ENCODE assay signal across 39 cellular contexts in genomic region chr12:26617513-26617912, GRCh38.
"Had no signal": no experiment of that assay in that cellular context is flagged by ENCODE, and none has a peak within 500 bp of the region (broad histone marks: within the 10 kb centered on the region; RNA-seq: fewer than 3 reads in every experiment).

No MANE protein-coding gene starts in this region.

- H3K4me1 ChIP-seq: adrenal gland, ascending aorta, body of pancreas, breast epithelium had no signal

- FAIRE-seq: astrocyte, bronchial epithelial cell had no signal

- H3K9me3 Mint-ChIP-seq: activated naive CD4-positive, alpha-beta T cell treated with anti-CD3 and anti-CD28 coated beads for 36 hours; activated naive CD4-positive, alpha-beta T cell treated with anti-CD3 and anti-CD28 coated beads, Interleukin-2, amount 10 ng/mL, durations not matched to agents 7 days and 5 days; activated naive CD4-positive, alpha-beta T cell treated with anti-CD3 and anti-CD28 coated beads, Interleukin-2, amount 50 U/mL, for 24 hours; activated naive CD4-positive, alpha-beta T cell treated with anti-CD3 and anti-CD28 coated beads, Interleukin-2, amount 50 U/mL, for 72 hours; activated naive CD8-positive, alpha-beta T cell treated with anti-CD3 and anti-CD28 coated beads for 36 hours; activated naive CD8-positive, alpha-beta T cell treated with anti-CD3 and anti-CD28 coated beads, Interleukin-2, amount 10 ng/mL, durations not matched to agents 7 days and 5 days; activated naive CD8-positive, alpha-beta T cell treated with anti-CD3 and anti-CD28 coated beads, Interleukin-2, amount 50 U/mL, for 24 hours; activated T-cell treated with anti-CD3 and anti-CD28 coated beads, Interleukin-2, amount 50 U/mL, for 24 hours; activated T-cell treated with anti-CD3 and anti-CD28 coated beads, Interleukin-2, amount 50 U/mL, for 4 hours; activated T-cell treated with anti-CD3 and anti-CD28 coated beads, Interleukin-2, amount 50 U/mL, for 72 hours; activated T-helper 1 cell treated with anti-CD3 and anti-CD28 coated beads, Interleukin-12 subunit alpha, Interleukin-12 subunit beta, Interleukin-2, Interleukin-4 antibody, amounts not matched to agents 30 ng/mL and 10 ng/mL and 1 ng/mL, durations not matched to agents 14 hours and 24 hours and 36 hours; activated T-helper 17 cell treated with anti-CD3 and anti-CD28 coated beads, Interleukin-2, amount 50 U/mL, for 72 hours; activated T-helper 2 cell treated with anti-CD3 and anti-CD28 coated beads, Interferon-gamma antibody, Interleukin-2, Interleukin-4, amounts not matched to agents 10 μg/mL and 5 μg/mL and 100 μg/mL, durations not matched to agents 14 hours and 24 hours and 36 hours; brain; central memory CD8-positive, alpha-beta T cell had no signal

- H3K27ac Mint-ChIP-seq: activated naive CD4-positive, alpha-beta T cell treated with anti-CD3 and anti-CD28 coated beads for 36 hours; activated naive CD4-positive, alpha-beta T cell treated with anti-CD3 and anti-CD28 coated beads, Interleukin-2, amount 10 ng/mL, durations not matched to agents 7 days and 5 days; activated naive CD4-positive, alpha-beta T cell treated with anti-CD3 and anti-CD28 coated beads, Interleukin-2, amount 50 U/mL, for 24 hours; activated naive CD4-positive, alpha-beta T cell treated with anti-CD3 and anti-CD28 coated beads, Interleukin-2, amount 50 U/mL, for 72 hours; activated naive CD8-positive, alpha-beta T cell; activated naive CD8-positive, alpha-beta T cell treated with anti-CD3 and anti-CD28 coated beads for 36 hours; activated naive CD8-positive, alpha-beta T cell treated with anti-CD3 and anti-CD28 coated beads, Interleukin-2, amount 10 ng/mL, durations not matched to agents 7 days and 5 days; activated naive CD8-positive, alpha-beta T cell treated with anti-CD3 and anti-CD28 coated beads, Interleukin-2, amount 50 U/mL, for 24 hours; activated T-cell treated with anti-CD3 and anti-CD28 coated beads, Interleukin-2, amount 50 U/mL, for 24 hours; activated T-cell treated with anti-CD3 and anti-CD28 coated beads, Interleukin-2, amount 50 U/mL, for 72 hours; activated T-helper 1 cell treated with anti-CD3 and anti-CD28 coated beads, Interleukin-12 subunit alpha, Interleukin-12 subunit beta, Interleukin-2, Interleukin-4 antibody, amounts not matched to agents 30 ng/mL and 10 ng/mL and 1 ng/mL, durations not matched to agents 14 hours and 24 hours and 36 hours; activated T-helper 17 cell treated with anti-CD3 and anti-CD28 coated beads, Interleukin-2, amount 50 U/mL, for 72 hours; activated T-helper 2 cell treated with anti-CD3 and anti-CD28 coated beads, Interferon-gamma antibody, Interleukin-2, Interleukin-4, amounts not matched to agents 10 μg/mL and 5 μg/mL and 100 μg/mL, durations not matched to agents 14 hours and 24 hours and 36 hours; brain had no signal

- ATAC-seq: activated naive CD4-positive, alpha-beta T cell treated with anti-CD3 and anti-CD28 coated beads, Interleukin-2, amount 50 U/mL, for 72 hours; activated naive CD8-positive, alpha-beta T cell treated with anti-CD3 and anti-CD28 coated beads, Interleukin-2, amount 50 U/mL, for 24 hours; activated T-cell treated with anti-CD3 and anti-CD28 coated beads, Interleukin-2, amount 50 U/mL, for 4 hours; activated T-cell treated with anti-CD3 and anti-CD28 coated beads, Interleukin-2, amount 50 U/mL, for 72 hours; activated T-helper 17 cell treated with anti-CD3 and anti-CD28 coated beads, Interleukin-2, amount 50 U/mL, for 72 hours; body of pancreas had no signal

- H3K9me3 ChIP-seq: adrenal gland, ascending aorta, body of pancreas, breast epithelium had no signal

- H3K27ac ChIP-seq: adrenal gland, ascending aorta, body of pancreas, brain microvascular endothelial cell, breast epithelium, cardiac muscle cell had no signal

- H3K36me3 Mint-ChIP-seq: brain had no signal

- H3K4me1 Mint-ChIP-seq: activated naive CD4-positive, alpha-beta T cell treated with anti-CD3 and anti-CD28 coated beads, Interleukin-2, amount 10 ng/mL, durations not matched to agents 7 days and 5 days; activated naive CD4-positive, alpha-beta T cell treated with anti-CD3 and anti-CD28 coated beads, Interleukin-2, amount 50 U/mL, for 24 hours; activated naive CD8-positive, alpha-beta T cell treated with anti-CD3 and anti-CD28 coated beads for 36 hours; activated naive CD8-positive, alpha-beta T cell treated with anti-CD3 and anti-CD28 coated beads, Interleukin-2, amount 10 ng/mL, durations not matched to agents 7 days and 5 days; activated naive CD8-positive, alpha-beta T cell treated with anti-CD3 and anti-CD28 coated beads, Interleukin-2, amount 50 U/mL, for 24 hours; activated T-helper 17 cell treated with anti-CD3 and anti-CD28 coated beads, Interleukin-2, amount 50 U/mL, for 72 hours; brain; central memory CD8-positive, alpha-beta T cell had no signal

- H3K36me3 ChIP-seq: cardiac muscle cell had no signal

- H3K4me3 Mint-ChIP-seq: activated naive CD4-positive, alpha-beta T cell treated with anti-CD3 and anti-CD28 coated beads for 36 hours; activated naive CD4-positive, alpha-beta T cell treated with anti-CD3 and anti-CD28 coated beads, Interleukin-2, amount 10 ng/mL, durations not matched to agents 7 days and 5 days; activated naive CD4-positive, alpha-beta T cell treated with anti-CD3 and anti-CD28 coated beads, Interleukin-2, amount 50 U/mL, for 24 hours; activated naive CD8-positive, alpha-beta T cell; activated naive CD8-positive, alpha-beta T cell treated with anti-CD3 and anti-CD28 coated beads for 36 hours; activated naive CD8-positive, alpha-beta T cell treated with anti-CD3 and anti-CD28 coated beads, Interleukin-2, amount 10 ng/mL, durations not matched to agents 7 days and 5 days; activated naive CD8-positive, alpha-beta T cell treated with anti-CD3 and anti-CD28 coated beads, Interleukin-2, amount 50 U/mL, for 24 hours; activated T-cell treated with anti-CD3 and anti-CD28 coated beads, Interleukin-2, amount 50 U/mL, for 24 hours; activated T-cell treated with anti-CD3 and anti-CD28 coated beads, Interleukin-2, amount 50 U/mL, for 4 hours; activated T-cell treated with anti-CD3 and anti-CD28 coated beads, Interleukin-2, amount 50 U/mL, for 72 hours; activated T-helper 1 cell treated with anti-CD3 and anti-CD28 coated beads, Interleukin-12 subunit alpha, Interleukin-12 subunit beta, Interleukin-2, Interleukin-4 antibody, amounts not matched to agents 30 ng/mL and 10 ng/mL and 1 ng/mL, durations not matched to agents 14 hours and 24 hours and 36 hours; activated T-helper 17 cell treated with anti-CD3 and anti-CD28 coated beads, Interleukin-2, amount 50 U/mL, for 72 hours; brain; central memory CD8-positive, alpha-beta T cell had no signal

- H3K27me3 ChIP-seq: adrenal gland, ascending aorta, body of pancreas, brain microvascular endothelial cell, breast epithelium, cardiac muscle cell had no signal

- H3K4me3 ChIP-seq: adrenal gland, ascending aorta, body of pancreas, breast epithelium, cardiac muscle cell had no signal

- DNase-seq: activated effector memory CD4-positive, alpha-beta T cell treated with anti-CD3 and anti-CD28 coated beads, Interleukin-2, amount 50 U/mL, for 16 hours; activated effector memory CD4-positive, alpha-beta T cell treated with Interleukin-2 at 50 U/mL for 16 hours; activated gamma-delta T cell; activated gamma-delta T cell treated with Interleukin-2 at 50 U/mL for 16 hours; activated naive CD4-positive, alpha-beta T cell; activated naive CD4-positive, alpha-beta T cell treated with anti-CD3 and anti-CD28 coated beads for 36 hours; activated naive CD4-positive, alpha-beta T cell treated with anti-CD3 and anti-CD28 coated beads, Interleukin-2, amount 10 ng/mL, durations not matched to agents 7 days and 5 days; activated naive CD4-positive, alpha-beta T cell treated with anti-CD3 and anti-CD28 coated beads, Interleukin-2, amount 50 U/mL, for 16 hours; activated naive CD4-positive, alpha-beta T cell treated with Interleukin-2 at 50 U/mL for 16 hours; activated naive CD8-positive, alpha-beta T cell treated with anti-CD3 and anti-CD28 coated beads for 36 hours; activated naive CD8-positive, alpha-beta T cell treated with anti-CD3 and anti-CD28 coated beads, Interleukin-2, amount 10 ng/mL, durations not matched to agents 7 days and 5 days; activated naive CD8-positive, alpha-beta T cell treated with anti-CD3 and anti-CD28 coated beads, Interleukin-2, amount 50 U/mL, for 24 hours; activated T-cell treated with anti-CD3 and anti-CD28 coated beads, Interleukin-2, amount 50 U/mL, for 24 hours; activated T-cell treated with anti-CD3 and anti-CD28 coated beads, Interleukin-2, amount 50 U/mL, for 4 hours; activated T-cell treated with anti-CD3 and anti-CD28 coated beads, Interleukin-2, amount 50 U/mL, for 48 hours; activated T-cell treated with anti-CD3 and anti-CD28 coated beads, Interleukin-2, amount 50 U/mL, for 72 hours; adrenal gland; amniotic stem cell; amygdala; anterior cingulate cortex; aorta; body of pancreas; brain microvascular endothelial cell; caudate nucleus; central memory CD4-positive, alpha-beta T cell; cerebellar nuclear complex had no signal
